In genomic region chr17:72117748-72118587, GRCh38 we compare ENCODE assay signal across 2 cellular contexts.
TF ChIP-seq lines count a peak whose summit lies in the region.

No MANE protein-coding gene starts in this region.

TF ChIP-seq in SK-N-SH, 30 proteins besides CTCF, POLR2A, EP300 and RAD21 (continued from another document):
- no peak for TF ChIP-seq ZBTB33 (IDR thresholded peaks at IDR 0.05; ENCODE audit: borderline replicate concordance, low read depth)
TF ChIP-seq in SK-N-SH: peak in this region for 0.

TF ChIP-seq in SK-N-SH treated with all-trans-retinoic acid at 6 μM for 48 hours, 23 proteins besides CTCF, POLR2A, EP300 and RAD21 (continued from another document):
- no peak for TF ChIP-seq TSHZ2 (CRISPR knock-in tag; IDR thresholded peaks at IDR 0.05)
- TF ChIP-seq SNAI2 (CRISPR knock-in tag; IDR thresholded peaks at IDR 0.05), result no peak
- no peak for TF ChIP-seq BACH2 (CRISPR knock-in tag; IDR thresholded peaks at IDR 0.05; ENCODE audit: borderline replicate concordance)
